Comparison of ENCODE assay signal across 1 cellular context in genomic region chr4:17811078-17811603, GRCh38.
TF ChIP-seq lines count a peak whose summit lies in the region.

No MANE protein-coding gene starts in this region.

TF ChIP-seq in IMR-90, 13 proteins besides CTCF, POLR2A, EP300 and RAD21 (continued from another document):
- no peak; the same call in 1 of the 2 replicates for TF ChIP-seq CHD1 (IDR thresholded peaks at IDR 0.05; ENCODE audit: low read depth, low read length)
- no peak for TF ChIP-seq SMC3 (IDR thresholded peaks at IDR 0.05; ENCODE audit: low read depth, low read length)
